ENCODE assay signal across 1 cellular context in the genomic region with DNA sequence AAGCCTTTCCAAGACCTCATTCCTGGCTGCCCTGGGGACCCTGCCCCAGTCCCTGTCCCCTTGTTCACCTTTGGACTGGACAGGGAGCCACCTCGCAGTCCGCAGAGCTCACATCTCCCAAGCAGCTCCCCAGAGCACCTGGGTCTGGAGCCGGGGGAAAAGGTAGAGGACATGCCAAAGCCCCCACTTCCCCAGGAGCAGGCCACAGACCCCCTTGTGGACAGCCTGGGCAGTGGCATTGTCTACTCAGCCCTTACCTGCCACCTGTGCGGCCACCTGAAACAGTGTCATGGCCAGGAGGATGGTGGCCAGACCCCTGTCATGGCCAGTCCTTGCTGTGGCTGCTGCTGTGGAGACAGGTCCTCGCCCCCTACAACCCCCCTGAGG.
TF ChIP-seq lines count a peak whose summit lies in the region.

No MANE protein-coding gene starts in this region.

TF ChIP-seq in A549, 52 proteins besides CTCF, POLR2A, EP300 and RAD21 (continued from another document):
- TF ChIP-seq, protein P1, sequence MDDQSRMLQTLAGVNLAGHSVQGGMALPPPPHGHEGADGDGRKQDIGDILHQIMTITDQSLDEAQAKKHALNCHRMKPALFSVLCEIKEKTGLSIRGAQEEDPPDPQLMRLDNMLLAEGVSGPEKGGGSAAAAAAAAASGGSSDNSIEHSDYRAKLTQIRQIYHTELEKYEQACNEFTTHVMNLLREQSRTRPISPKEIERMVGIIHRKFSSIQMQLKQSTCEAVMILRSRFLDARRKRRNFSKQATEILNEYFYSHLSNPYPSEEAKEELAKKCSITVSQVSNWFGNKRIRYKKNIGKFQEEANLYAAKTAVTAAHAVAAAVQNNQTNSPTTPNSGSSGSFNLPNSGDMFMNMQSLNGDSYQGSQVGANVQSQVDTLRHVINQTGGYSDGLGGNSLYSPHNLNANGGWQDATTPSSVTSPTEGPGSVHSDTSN (IDR thresholded peaks at IDR 0.05) = no peak
- no peak for TF ChIP-seq HOXA7 (CRISPR knock-in tag; IDR thresholded peaks at IDR 0.05)
- no peak for TF ChIP-seq FOSL2 (IDR thresholded peaks at IDR 0.05)
- no peak for TF ChIP-seq FOSL2 (CRISPR knock-in tag; IDR thresholded peaks at IDR 0.05)
- TF ChIP-seq NR3C1 (IDR thresholded peaks at IDR 0.05) = no peak
- no peak for TF ChIP-seq HOXB5 (CRISPR knock-in tag; IDR thresholded peaks at IDR 0.05)
- no peak for TF ChIP-seq ZNF302 (CRISPR knock-in tag; IDR thresholded peaks at IDR 0.05)
- TF ChIP-seq, protein P2, sequence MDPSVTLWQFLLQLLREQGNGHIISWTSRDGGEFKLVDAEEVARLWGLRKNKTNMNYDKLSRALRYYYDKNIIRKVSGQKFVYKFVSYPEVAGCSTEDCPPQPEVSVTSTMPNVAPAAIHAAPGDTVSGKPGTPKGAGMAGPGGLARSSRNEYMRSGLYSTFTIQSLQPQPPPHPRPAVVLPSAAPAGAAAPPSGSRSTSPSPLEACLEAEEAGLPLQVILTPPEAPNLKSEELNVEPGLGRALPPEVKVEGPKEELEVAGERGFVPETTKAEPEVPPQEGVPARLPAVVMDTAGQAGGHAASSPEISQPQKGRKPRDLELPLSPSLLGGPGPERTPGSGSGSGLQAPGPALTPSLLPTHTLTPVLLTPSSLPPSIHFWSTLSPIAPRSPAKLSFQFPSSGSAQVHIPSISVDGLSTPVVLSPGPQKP (IDR thresholded peaks at IDR 0.05; ENCODE audit: low read depth, low read length) = no peak
- TF ChIP-seq RCOR1 (IDR thresholded peaks at IDR 0.05; ENCODE audit: low read depth, low read length) = no peak
- TF ChIP-seq, protein P3, sequence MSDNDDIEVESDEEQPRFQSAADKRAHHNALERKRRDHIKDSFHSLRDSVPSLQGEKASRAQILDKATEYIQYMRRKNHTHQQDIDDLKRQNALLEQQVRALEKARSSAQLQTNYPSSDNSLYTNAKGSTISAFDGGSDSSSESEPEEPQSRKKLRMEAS (IDR thresholded peaks at IDR 0.05) = no peak
- no peak for TF ChIP-seq ZC3H11A (IDR thresholded peaks at IDR 0.05)
- no peak for TF ChIP-seq MAZ (IDR thresholded peaks at IDR 0.05; ENCODE audit: borderline replicate concordance, low read depth, low read length)
- TF ChIP-seq HDAC2 (IDR thresholded peaks at IDR 0.05) = no peak
- TF ChIP-seq GATA3 (IDR thresholded peaks at IDR 0.05; ENCODE audit: borderline replicate concordance) = no peak
